Comparison of ENCODE assay signal across 15 cellular contexts in the genomic region with DNA sequence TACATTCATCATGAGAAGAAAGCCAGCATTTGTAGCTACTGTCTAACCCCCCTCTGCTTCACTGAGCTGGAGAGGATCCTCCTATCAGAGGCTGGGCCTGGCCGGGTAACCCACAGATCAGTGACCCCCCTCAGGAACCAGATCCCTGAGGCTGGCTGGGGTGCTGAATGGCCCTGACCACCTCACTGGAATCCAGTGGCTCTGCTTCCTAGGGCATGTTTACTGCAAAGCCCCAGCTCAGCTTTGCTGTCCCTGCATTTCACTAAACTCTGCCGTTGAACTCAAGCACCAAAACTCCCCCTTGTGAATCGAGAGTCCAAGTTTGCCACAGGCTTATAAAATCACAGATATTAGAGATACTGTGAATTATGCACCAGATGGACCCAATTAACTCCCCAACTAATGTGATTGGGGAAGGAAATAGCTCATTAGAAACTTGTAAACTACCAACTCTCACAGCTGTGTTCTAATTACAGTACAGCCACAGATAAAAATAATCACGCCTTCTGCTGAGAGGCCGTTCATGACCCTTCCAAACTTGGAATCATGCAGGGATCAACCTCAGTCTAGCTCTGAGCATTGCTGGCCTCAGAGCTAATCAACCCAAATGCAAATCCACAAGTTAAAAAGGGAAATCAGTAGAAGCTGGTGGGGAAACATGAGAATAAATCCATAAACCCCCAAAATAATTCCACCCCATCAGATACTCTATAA. TPM values are rescaled to one million over a fixed set of nuclear protein-coding genes. Genes with fewer than 3 reads are reported as not detected.
"Had no signal": no experiment of that assay in that cellular context is flagged by ENCODE, and none has a peak within 500 bp of the region (broad histone marks: within the 10 kb centered on the region; RNA-seq: fewer than 3 reads in every experiment).

No MANE protein-coding gene starts in this region.

- H3K36me3 Mint-ChIP-seq: activated CD8-positive, alpha-beta memory T cell treated with anti-CD3 and anti-CD28 coated beads, Interleukin-2, amount 10 ng/mL, durations not matched to agents 7 days and 5 days; activated naive CD8-positive, alpha-beta T cell had no signal

- H3K4me3 ChIP-seq: dorsolateral prefrontal cortex, pancreas, tibial artery, uterus had no signal

- H3K27ac Mint-ChIP-seq: activated CD8-positive, alpha-beta memory T cell treated with anti-CD3 and anti-CD28 coated beads, Interleukin-2, amount 10 ng/mL, durations not matched to agents 7 days and 5 days; activated naive CD8-positive, alpha-beta T cell; T-helper 2 cell treated with Interferon-gamma antibody and Interleukin-4, amounts not matched to agents 5 μg/mL and 100 μg/mL, for 36 hours had no signal

- ATAC-seq: activated CD8-positive, alpha-beta memory T cell treated with anti-CD3 and anti-CD28 coated beads, Interleukin-2, amount 10 ng/mL, durations not matched to agents 7 days and 5 days; activated T-cell treated with anti-CD3 and anti-CD28 coated beads, Interleukin-2, amount 50 U/mL, for 4 hours; esophagus mucosa; pancreas had no signal

- H3K9me3 ChIP-seq: pancreas, uterus had no signal

- H3K4me1 ChIP-seq: pancreas, tibial artery, uterus had no signal

- H3K27me3 ChIP-seq: dorsolateral prefrontal cortex, pancreas, tibial artery, uterus had no signal

- H3K9me3 Mint-ChIP-seq: activated T-cell treated with anti-CD3 and anti-CD28 coated beads, Interleukin-2, amount 50 U/mL, for 4 hours; T-helper 2 cell treated with Interferon-gamma antibody and Interleukin-4, amounts not matched to agents 5 μg/mL and 100 μg/mL, for 36 hours had no signal

- DNase-seq: activated CD4-positive, alpha-beta T cell treated with anti-CD3 and anti-CD28 coated beads, Interleukin-2, amount 50 U/mL, for 48 hours; activated CD4-positive, CD25-positive, alpha-beta regulatory T cell treated with anti-CD3 and anti-CD28 coated beads, Interleukin-2, amount 50 U/mL, for 72 hours; activated CD8-positive, alpha-beta memory T cell treated with anti-CD3 and anti-CD28 coated beads, Interleukin-2, amount 10 ng/mL, durations not matched to agents 7 days and 5 days; activated effector memory CD4-positive, alpha-beta T cell treated with anti-CD3 and anti-CD28 coated beads, Interleukin-2, amount 50 U/mL, for 16 hours; activated T-cell treated with anti-CD3 and anti-CD28 coated beads, Interleukin-2, amount 50 U/mL, for 4 hours; dorsolateral prefrontal cortex; pancreas; small intestine; tibial artery; uterus had no signal

- H3K4me1 Mint-ChIP-seq: activated CD8-positive, alpha-beta memory T cell treated with anti-CD3 and anti-CD28 coated beads, Interleukin-2, amount 10 ng/mL, durations not matched to agents 7 days and 5 days had no signal

- H3K4me3 Mint-ChIP-seq: activated CD8-positive, alpha-beta memory T cell treated with anti-CD3 and anti-CD28 coated beads, Interleukin-2, amount 10 ng/mL, durations not matched to agents 7 days and 5 days; activated naive CD8-positive, alpha-beta T cell; activated T-cell treated with anti-CD3 and anti-CD28 coated beads, Interleukin-2, amount 50 U/mL, for 4 hours; T-helper 2 cell treated with Interferon-gamma antibody and Interleukin-4, amounts not matched to agents 5 μg/mL and 100 μg/mL, for 36 hours had no signal

- H3K36me3 ChIP-seq: pancreas, tibial artery, uterus had no signal

- H3K27ac ChIP-seq: dorsolateral prefrontal cortex, pancreas, tibial artery, uterus had no signal

RNA-seq across cellular contexts. Expression of a gene that starts 47.0 kb away (rescaled TPM):
- total RNA-seq: activated CD8-positive, alpha-beta memory T cell treated with anti-CD3 and anti-CD28 coated beads, Interleukin-2, amount 10 ng/mL, durations not matched to agents 7 days and 5 days; activated T-cell treated with anti-CD3 and anti-CD28 coated beads, Interleukin-2, amount 50 U/mL, for 4 hours; fibroblast of villous mesenchyme; mucosa of gallbladder had no signal
